ENCODE assay signal across 8 cellular contexts in the genomic region with DNA sequence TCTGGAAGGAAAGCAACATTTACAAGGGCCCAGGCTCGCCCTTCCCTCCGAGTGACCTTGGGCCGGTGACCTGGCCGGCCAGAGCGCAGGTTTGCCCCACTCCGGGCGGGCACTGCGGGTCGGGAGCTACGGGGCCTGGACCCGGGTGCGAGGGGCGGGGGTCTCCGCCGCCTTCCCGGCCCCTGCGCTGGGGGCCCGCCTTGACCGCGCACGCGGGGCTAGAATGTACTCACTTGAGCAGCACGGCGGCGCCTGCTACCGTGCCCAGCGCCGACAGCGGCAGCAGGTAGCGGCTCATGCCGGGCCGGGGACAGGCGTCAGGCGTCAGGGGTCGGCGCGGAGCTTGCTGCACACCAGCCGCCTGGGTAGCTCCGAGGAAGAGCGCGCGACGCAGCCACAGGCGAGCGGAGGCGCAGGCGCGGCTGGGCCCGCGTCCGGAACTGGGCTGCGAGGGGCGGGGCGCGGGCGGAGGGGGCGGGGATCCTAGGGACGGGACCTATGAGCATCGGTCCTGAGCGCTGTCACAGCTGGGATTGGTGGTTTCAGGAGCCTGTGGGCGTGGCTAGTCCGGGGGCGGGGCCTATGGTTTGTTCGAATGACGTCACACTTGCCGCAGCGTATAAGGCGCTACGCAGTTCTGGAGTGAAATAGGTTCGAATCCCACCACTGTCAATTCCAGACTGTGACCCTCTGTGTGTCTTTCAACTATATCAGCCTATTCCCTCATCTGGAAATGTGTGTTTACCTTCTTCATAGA. TPM values are rescaled to one million over a fixed set of nuclear protein-coding genes. Genes with fewer than 3 reads are reported as not detected.
DNase-seq lines count a peak whose midpoint lies in the region; ATAC-seq and TF ChIP-seq lines count a peak whose summit lies in the region.

A gene with protein sequence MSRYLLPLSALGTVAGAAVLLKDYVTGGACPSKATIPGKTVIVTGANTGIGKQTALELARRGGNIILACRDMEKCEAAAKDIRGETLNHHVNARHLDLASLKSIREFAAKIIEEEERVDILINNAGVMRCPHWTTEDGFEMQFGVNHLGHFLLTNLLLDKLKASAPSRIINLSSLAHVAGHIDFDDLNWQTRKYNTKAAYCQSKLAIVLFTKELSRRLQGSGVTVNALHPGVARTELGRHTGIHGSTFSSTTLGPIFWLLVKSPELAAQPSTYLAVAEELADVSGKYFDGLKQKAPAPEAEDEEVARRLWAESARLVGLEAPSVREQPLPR (minus strand): TSS at position 414 of the 757 bp plus-strand sequence. CDS start 116 bp downstream, at position 298.

- peak within 1 kb of the TSS; percentile 64 for H3K4me3 ChIP-seq in AG10803 (ENCODE audit: low read length)

- H3K27ac Mint-ChIP-seq in chondrocyte (ENCODE audit: unreplicated experiment), result no peak within 1 kb of the TSS

- H3K36me3 Mint-ChIP-seq in chondrocyte (ENCODE audit: low read depth), result peaks cover 3% of the 10 kb centered on the region

- H3K4me1 Mint-ChIP-seq in chondrocyte (ENCODE audit: low read depth), result peaks cover 13% of the 10 kb centered on the region

- TF ChIP-seq CTCF in AG10803 (conservative IDR thresholded peaks at IDR 0.05; ENCODE audit: low read length) (no peak), chondrocyte (IDR thresholded peaks at IDR 0.05) (peak; percentile 14)

- peak within 1 kb of the TSS; percentile 80 for H3K4me3 Mint-ChIP-seq in chondrocyte (ENCODE audit: unreplicated experiment)

- ATAC-seq in HG03442 (IDR thresholded peaks at IDR 0.05; ENCODE audit: unreplicated experiment), result peak; percentile 87

- H3K9me3 Mint-ChIP-seq in chondrocyte (ENCODE audit: low read depth), result no peaks in the 10 kb centered on the region

- DNase-seq in AG10803 (ENCODE audit: low read depth), result peak; percentile 90
- peak; percentile 74 for DNase-seq in NCI-H524 treated with DMSO at 0.1 percent for 48 hours (lab: John Stamatoyannopoulos, UW)
- peak; percentile 99 to 100 for DNase-seq in activated CD4-positive, alpha-beta T cell treated with anti-CD3 and anti-CD28 coated beads for 24 hours (ENCODE audit: low read depth in 2 of 2)
- DNase-seq in chondrocyte (ENCODE audit: low spot score), result peak; percentile 98
- DNase-seq in kidney tubule cell (ENCODE audit: low spot score), result peak; percentile 94
- DNase-seq in stimulated activated CD4-positive, alpha-beta T cell treated with anti-CD3 and anti-CD28 coated beads, Interleukin-15, amount 100 ng/mL, for 48 hours (ENCODE audit: low read depth in 2 of 2), result peak; percentile 99

- TF ChIP-seq POLR2A in GM19193 (IDR thresholded peaks at IDR 0.05; ENCODE audit: extremely low read depth, insufficient read depth, insufficient read length), result peak; percentile 65

- peaks cover 8% of the 10 kb centered on the region for H3K27me3 Mint-ChIP-seq in chondrocyte (ENCODE audit: low read depth)

RNA-seq across cellular contexts. Expression of the gene that starts here (rescaled TPM):
- 9.7 to 13.7 TPM (median 11.1 TPM) in 3 replicates for total RNA-seq in chondrocyte

Comparison
In these comparisons a context has a peak if more than half of its experiments do, and no peak if none do; other contexts are left out.
1. Peak in every context shown above with its lines: DNase-seq, ATAC-seq and H3K4me3 ChIP-seq.